In the genomic region with DNA sequence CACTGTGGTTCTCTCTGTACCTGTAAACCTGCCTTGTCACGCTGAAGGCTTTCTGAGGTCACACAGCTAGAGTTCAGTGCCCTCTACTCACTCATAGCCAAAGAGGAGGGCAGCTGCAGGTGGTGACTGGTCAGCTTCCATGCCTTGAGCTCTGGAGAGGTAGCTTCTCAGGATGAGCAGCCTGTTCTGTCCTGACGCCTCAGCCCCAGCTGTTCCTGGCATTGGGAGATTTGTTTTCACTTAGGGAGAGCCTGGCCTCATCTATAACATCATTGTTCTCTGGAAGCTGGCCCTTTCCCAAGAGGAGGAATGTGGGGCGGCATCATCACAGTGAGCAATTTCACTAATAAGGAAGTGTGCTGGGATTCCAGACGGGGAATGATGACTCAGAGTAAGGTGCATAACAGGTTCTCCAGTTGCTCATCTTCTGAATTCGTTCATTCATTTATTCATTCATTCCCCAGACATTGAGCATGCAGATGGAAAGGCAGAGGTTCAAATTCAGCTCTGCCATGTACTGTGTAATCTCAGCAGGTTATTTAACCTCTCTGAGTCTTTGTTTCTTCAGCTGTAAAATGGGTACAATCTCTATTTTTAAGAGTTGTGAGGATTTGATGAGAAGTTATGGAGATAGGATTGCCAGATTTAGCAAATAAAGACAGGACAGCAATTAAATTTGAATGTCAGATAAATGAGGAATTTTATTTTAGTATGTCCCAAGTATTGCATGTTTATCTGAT, we compare ENCODE assay signal across 9 cellular contexts.
A peak's percentile ranks its signal among the peaks of the same experiment; 100 is the strongest.
DNase-seq lines count a peak whose midpoint lies in the region; ATAC-seq and TF ChIP-seq lines count a peak whose summit lies in the region.
"Had no signal": no experiment of that assay in that cellular context is flagged by ENCODE, and none has a peak within 500 bp of the region (broad histone marks: within the 10 kb centered on the region; RNA-seq: fewer than 3 reads in every experiment).

No MANE protein-coding gene starts in this region.

- H3K9ac ChIP-seq in fibroblast of lung (ENCODE audit: insufficient read depth, low read length), result no peak overlapping the region

- H3K4me1 ChIP-seq in PC-9 (replicated peaks; ENCODE audit: insufficient read depth) (peaks cover 95% of the 10 kb centered on the region), fibroblast of lung (ENCODE audit: control insufficient read depth, extremely low read depth, insufficient read depth, low read length) (peaks cover 3% of the 10 kb centered on the region)

- peaks cover 66% of the 10 kb centered on the region for H3K79me2 ChIP-seq in PC-9 (ENCODE audit: low read depth)
- no peaks in the 10 kb centered on the region for H3K79me2 ChIP-seq in fibroblast of lung (ENCODE audit: control insufficient read depth, insufficient read depth, low read length)

- no peak for ATAC-seq in HG03571 (IDR thresholded peaks at IDR 0.05; ENCODE audit: unreplicated experiment)
- no peak for ATAC-seq in natural killer cell treated with Interleukin-12 subunit alpha and Interleukin-12 subunit beta and Interleukin-15 and Interleukin-18, amount 100 ng/mL, for 72 hours
- ATAC-seq: stimulated activated naive CD8-positive, alpha-beta T cell treated with anti-CD3 and anti-CD28 coated beads, Interleukin-15, Interleukin-2, amounts not matched to agents 100 U/mL and 50 U/mL, for 24 hours had no signal

- H2AFZ ChIP-seq in PC-9 (no peak overlapping the region), fibroblast of lung (ENCODE audit: low read length) (no peak overlapping the region)

- H3K4me3 ChIP-seq in PC-9 (peak overlapping the region; percentile 18; the same call in 1 of the 2 replicates), fibroblast of lung (replicated peaks in 1 of 4; ENCODE audit: control extremely low read depth in 1 of 4, insufficient read depth in 1 of 4, low read depth in 3 of 4, low read length in 4 of 4) (no peak overlapping the region)

- H3K36me3 ChIP-seq in PC-9 (ENCODE audit: low read depth) (no peaks in the 10 kb centered on the region), fibroblast of lung (ENCODE audit: control insufficient read depth, insufficient read depth, low read length) (no peaks in the 10 kb centered on the region)

- H3K27ac ChIP-seq in PC-9, result peak overlapping the region; percentile 97
- H3K27ac ChIP-seq in fibroblast of lung (ENCODE audit: insufficient read depth, low read length), result no peak overlapping the region

- no peak overlapping the region for H3K4me3 Mint-ChIP-seq in natural killer cell treated with Interleukin-12 subunit alpha and Interleukin-12 subunit beta and Interleukin-15 and Interleukin-18, amount 100 ng/mL, for 72 hours

- CTCF ChIA-PET in PC-9 (lab: Charles Lee), result no interaction called here

- H4K20me1 ChIP-seq in PC-9 (ENCODE audit: insufficient read depth) (no peaks in the 10 kb centered on the region), fibroblast of lung (ENCODE audit: control insufficient read depth, extremely low read depth, insufficient read depth, low read length) (no peaks in the 10 kb centered on the region)

- H3K27ac Mint-ChIP-seq in natural killer cell treated with Interleukin-12 subunit alpha and Interleukin-12 subunit beta and Interleukin-15 and Interleukin-18, amount 100 ng/mL, for 72 hours, result no peak overlapping the region

- DNase-seq in GM04504 (ENCODE audit: low read depth) (peak; percentile 65), PC-9 (peak; percentile 87 to 98), fibroblast of lung (ENCODE audit: low read depth in 2 of 2) (peak; percentile 35 to 96), renal cortical epithelial cell (ENCODE audit: low read depth) (peak; percentile 97), NCI-H510A (lab: John Stamatoyannopoulos, UW) (no peak)
- DNase-seq in effector CD4-positive, alpha-beta T cell, result no peak
- no peak for DNase-seq in natural killer cell treated with Interleukin-12 subunit alpha and Interleukin-12 subunit beta and Interleukin-15 and Interleukin-18, amount 100 ng/mL, for 72 hours (ENCODE audit: low spot score)
- DNase-seq: stimulated activated naive CD8-positive, alpha-beta T cell treated with anti-CD3 and anti-CD28 coated beads, Interleukin-15, Interleukin-2, amounts not matched to agents 100 U/mL and 50 U/mL, for 24 hours had no signal

- peaks cover 6% of the 10 kb centered on the region for H3K9me3 Mint-ChIP-seq in natural killer cell treated with Interleukin-12 subunit alpha and Interleukin-12 subunit beta and Interleukin-15 and Interleukin-18, amount 100 ng/mL, for 72 hours

- peaks cover 20 to 24% of the 10 kb centered on the region in 2 donors for H3K4me1 Mint-ChIP-seq in natural killer cell treated with Interleukin-12 subunit alpha and Interleukin-12 subunit beta and Interleukin-15 and Interleukin-18, amount 100 ng/mL, for 72 hours (ENCODE audit: low read depth in 2 of 2)

- TF ChIP-seq CTCF in PC-9 (conservative IDR thresholded peaks at IDR 0.05) (no peak), fibroblast of lung (conservative IDR thresholded peaks at IDR 0.05 in 1 of 2, IDR thresholded peaks at IDR 0.05 in 1 of 2; ENCODE audit: low read depth in 1 of 2, low read length in 2 of 2) (no peak)

- peaks cover 3 to 6% of the 10 kb centered on the region in 2 donors for H3K27me3 Mint-ChIP-seq in natural killer cell treated with Interleukin-12 subunit alpha and Interleukin-12 subunit beta and Interleukin-15 and Interleukin-18, amount 100 ng/mL, for 72 hours

- H3K36me3 Mint-ChIP-seq in natural killer cell treated with Interleukin-12 subunit alpha and Interleukin-12 subunit beta and Interleukin-15 and Interleukin-18, amount 100 ng/mL, for 72 hours, result no peaks in the 10 kb centered on the region

- H3K27me3 ChIP-seq in PC-9 (ENCODE audit: insufficient read depth, low read depth), result no peaks in the 10 kb centered on the region
- H3K27me3 ChIP-seq in fibroblast of lung (ENCODE audit: control insufficient read depth, insufficient read depth, low read length), result no peaks in the 10 kb centered on the region

- POLR2A ChIA-PET in PC-9 (lab: Charles Lee; ENCODE audit: unreplicated experiment), result interaction anchor here (0.6 to 1.1 kb wide), 4 partner anchors 10 to 149 kb away, joined by 3 to 10 read pairs (median 6); no protein-coding TSS in a partner anchor

- H3F3A ChIP-seq in PC-9 (ENCODE audit: insufficient read depth, low read depth), result peaks cover 64% of the 10 kb centered on the region

- H3K4me2 ChIP-seq in PC-9 (peak overlapping the region; percentile 57), fibroblast of lung (ENCODE audit: extremely low read depth, insufficient read depth, low read length) (no peak overlapping the region)

- H3K9me2 ChIP-seq in PC-9 (ENCODE audit: insufficient read depth), result no peaks in the 10 kb centered on the region

- BruUV-seq in PC-9 (replicated peaks; lab: Mats Ljungman, UMichigan), result no TSS peak

- intact Hi-C loops in PC-9 (cut with micrococcal nuclease; ENCODE audit: unreplicated experiment), result loop anchor here (1.0 to 2.0 kb wide), 2 partner anchors 28 to 48 kb away; no protein-coding TSS in a partner anchor

- H3K9me3 ChIP-seq in PC-9 (ENCODE audit: insufficient read depth, low read depth), result no peaks in the 10 kb centered on the region
- H3K9me3 ChIP-seq in fibroblast of lung (ENCODE audit: control insufficient read depth, insufficient read depth, low read depth, low read length), result no peaks in the 10 kb centered on the region

Comparison
In these comparisons a context has a peak if more than half of its experiments do, and no peak if none do; other contexts are left out.
1. DNase-seq: peak in GM04504 (single experiment), PC-9 (2 of 2), fibroblast of lung (2 of 2) and renal cortical epithelial cell (single experiment); none in NCI-H510A (single experiment), effector CD4-positive, alpha-beta T cell (single experiment) and natural killer cell treated with Interleukin-12 subunit alpha and Interleukin-12 subunit beta and Interleukin-15 and Interleukin-18, amount 100 ng/mL, for 72 hours (single experiment).